Comparison of ENCODE assay signal across 18 cellular contexts in the genomic region with DNA sequence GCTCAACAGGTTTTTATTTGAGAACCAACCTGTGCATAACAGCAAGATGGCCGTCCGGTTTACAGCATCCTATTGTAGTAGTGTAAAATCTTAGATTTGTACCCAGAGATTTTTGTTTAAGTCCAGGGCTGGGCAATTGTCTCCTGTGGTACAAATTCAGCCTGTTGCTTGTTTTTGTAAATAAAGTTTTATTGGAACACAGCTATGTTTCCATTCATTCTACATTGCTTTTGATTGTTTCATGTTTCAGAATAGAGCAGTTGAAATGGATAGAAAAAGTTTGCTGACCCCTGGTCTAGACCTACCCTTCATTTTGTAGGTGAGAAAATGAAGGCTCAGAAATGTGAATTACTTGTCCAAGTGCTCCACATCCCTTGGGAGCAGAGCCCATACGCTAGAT. TPM values are rescaled to one million over a fixed set of nuclear protein-coding genes. Genes with fewer than 3 reads are reported as not detected.
A peak's percentile ranks its signal among the peaks of the same experiment; 100 is the strongest.
DNase-seq lines count a peak whose midpoint lies in the region; ATAC-seq and TF ChIP-seq lines count a peak whose summit lies in the region.
"Had no signal": no experiment of that assay in that cellular context is flagged by ENCODE, and none has a peak within 500 bp of the region (broad histone marks: within the 10 kb centered on the region; RNA-seq: fewer than 3 reads in every experiment).

No MANE protein-coding gene starts in this region.

- TF ChIP-seq CTCF in mammary epithelial cell (conservative IDR thresholded peaks at IDR 0.05 in 1 of 2, IDR thresholded peaks at IDR 0.05 in 1 of 2; ENCODE audit: extremely low read depth in 1 of 2, insufficient read depth in 1 of 2, low read depth in 1 of 2, low read length in 2 of 2) (no peak), coronary artery (IDR thresholded peaks at IDR 0.05) (no peak)

- H3K27ac ChIP-seq in mammary epithelial cell (ENCODE audit: insufficient read depth, low read depth, low read length), result no peak overlapping the region
- H3K27ac ChIP-seq in mucosa of rectum (ENCODE audit: low read depth in 2 of 2, low read length in 2 of 2), result peak overlapping the region; percentile 83 to 89
- no peak overlapping the region for H3K27ac ChIP-seq in coronary artery
- H3K27ac ChIP-seq: C4-2B had no signal

- H3K4me2 ChIP-seq in mammary epithelial cell (ENCODE audit: insufficient read depth, low read depth, low read length), result peak overlapping the region; percentile 66

- POLR2A ChIA-PET in activated CD4-positive, alpha-beta T cell treated with anti-CD3 and anti-CD28 coated beads for 36 hours (lab: Charles Lee), result no interaction called here

- ATAC-seq in activated CD4-positive, alpha-beta T cell treated with anti-CD3 and anti-CD28 coated beads for 36 hours, result no peak
- ATAC-seq in activated CD4-positive, CD25-positive, alpha-beta regulatory T cell treated with anti-CD3 and anti-CD28 coated beads, Interleukin-2, amount 50 U/mL, for 24 hours, result no peak
- ATAC-seq: activated CD8-positive, alpha-beta T cell treated with anti-CD3 and anti-CD28 coated beads, Interleukin-2, amount 10 ng/mL, durations not matched to agents 7 days and 5 days; natural killer cell had no signal

- dilution Hi-C loops in mammary epithelial cell (cut with HindIII; ENCODE audit: low sequenced_read_pairs), result loop anchor here (5.0 kb wide), 1 partner anchor 55 kb away; no protein-coding TSS in a partner anchor

- WGBS in mammary epithelial cell (ENCODE audit: low coverage, missing lambda C conversion rate), result 95% methylated on average over 3 of the region's 3 CpGs

- peak overlapping the region; percentile 4 for H3K27ac Mint-ChIP-seq in activated CD4-positive, alpha-beta T cell treated with anti-CD3 and anti-CD28 coated beads, Interleukin-2, amount 10 ng/mL, durations not matched to agents 24 days and 14 days
- H3K27ac Mint-ChIP-seq in activated CD4-positive, alpha-beta T cell treated with anti-CD3 and anti-CD28 coated beads for 36 hours, result no peak overlapping the region
- H3K27ac Mint-ChIP-seq: activated CD8-positive, alpha-beta T cell treated with anti-CD3 and anti-CD28 coated beads, Interleukin-2, amount 10 ng/mL, durations not matched to agents 7 days and 5 days; immature natural killer cell; natural killer cell; T-helper 1 cell treated with Interleukin-12 subunit alpha and Interleukin-12 subunit beta and Interleukin-4 antibody, amounts not matched to agents 30 μg/mL and 1 μg/mL, for 36 hours had no signal

- no peak overlapping the region for H2AFZ ChIP-seq in mammary epithelial cell (ENCODE audit: low read depth, low read length)

- H3K4me3 Mint-ChIP-seq in activated CD4-positive, alpha-beta T cell treated with anti-CD3 and anti-CD28 coated beads, Interleukin-2, amount 10 ng/mL, durations not matched to agents 24 days and 14 days, result no peak overlapping the region
- H3K4me3 Mint-ChIP-seq in activated CD4-positive, alpha-beta T cell treated with anti-CD3 and anti-CD28 coated beads for 36 hours, result no peak overlapping the region
- H3K4me3 Mint-ChIP-seq: activated CD8-positive, alpha-beta T cell treated with anti-CD3 and anti-CD28 coated beads, Interleukin-2, amount 10 ng/mL, durations not matched to agents 7 days and 5 days; immature natural killer cell; natural killer cell; T-helper 1 cell treated with Interleukin-12 subunit alpha and Interleukin-12 subunit beta and Interleukin-4 antibody, amounts not matched to agents 30 μg/mL and 1 μg/mL, for 36 hours had no signal

- CTCF ChIA-PET in activated CD4-positive, alpha-beta T cell treated with anti-CD3 and anti-CD28 coated beads for 36 hours (lab: Charles Lee), result interaction anchor here (0.6 to 1.4 kb wide), 4 partner anchors 9 to 66 kb away, joined by 3 to 4 read pairs (median 3); no protein-coding TSS in a partner anchor
- CTCF ChIA-PET in mammary epithelial cell (lab: Charles Lee; ENCODE audit: low non-redundant PET), result no interaction called here

- no peaks in the 10 kb centered on the region for H3K9me3 ChIP-seq in mammary epithelial cell (replicated peaks; ENCODE audit: insufficient read depth, low read length)
- no peaks in the 10 kb centered on the region for H3K9me3 ChIP-seq in mucosa of rectum (ENCODE audit: control insufficient read depth in 2 of 2, low read length in 2 of 2)

- H3K4me3 ChIP-seq in mammary epithelial cell (replicated peaks in 1 of 3; ENCODE audit: insufficient read depth in 1 of 3, low read depth in 2 of 3, low read length in 3 of 3) (no peak overlapping the region), mucosa of rectum (ENCODE audit: low read length in 2 of 2) (peak overlapping the region in 1 of 2 donors; percentile 6), coronary artery (no peak overlapping the region)
- H3K4me3 ChIP-seq: lung had no signal

- H3K4me1 ChIP-seq in mammary epithelial cell (ENCODE audit: insufficient read depth, low read length) (peaks cover 36% of the 10 kb centered on the region), mucosa of rectum (ENCODE audit: control insufficient read depth in 2 of 2, insufficient read depth in 2 of 2, low read length in 2 of 2) (peaks cover 23 to 43% of the 10 kb centered on the region in 2 donors)

- H3K36me3 ChIP-seq in mammary epithelial cell (ENCODE audit: insufficient read depth, low read length), result no peaks in the 10 kb centered on the region
- H3K36me3 ChIP-seq in mucosa of rectum (ENCODE audit: control insufficient read depth in 2 of 2, insufficient read depth in 2 of 2, low read length in 2 of 2), result peaks cover 0 to 5% of the 10 kb centered on the region in 2 donors

- no TSS peak for BruUV-seq in mammary epithelial cell (replicated peaks; lab: Mats Ljungman, UMichigan)

- in situ Hi-C loops in mammary epithelial cell (cut with MboI; ENCODE audit: low sequenced_read_pairs in 2 of 2), result no loop called here

- H3K36me3 Mint-ChIP-seq in activated CD4-positive, alpha-beta T cell treated with anti-CD3 and anti-CD28 coated beads, Interleukin-2, amount 10 ng/mL, durations not matched to agents 24 days and 14 days (ENCODE audit: low read depth), result no peaks in the 10 kb centered on the region
- H3K36me3 Mint-ChIP-seq in activated CD4-positive, alpha-beta T cell treated with anti-CD3 and anti-CD28 coated beads for 36 hours (ENCODE audit: low read depth), result no peaks in the 10 kb centered on the region
- H3K36me3 Mint-ChIP-seq: immature natural killer cell, natural killer cell had no signal

- intact Hi-C loops in activated CD4-positive, alpha-beta T cell treated with anti-CD3 and anti-CD28 coated beads, Interleukin-2, amount 10 ng/mL, durations not matched to agents 24 days and 14 days (cut with micrococcal nuclease), result no loop called here
- intact Hi-C loops in activated CD4-positive, alpha-beta T cell treated with anti-CD3 and anti-CD28 coated beads for 36 hours (cut with DNase I, micrococcal nuclease), result no loop called here
- intact Hi-C loops in mammary epithelial cell (cut with micrococcal nuclease), result no loop called here

- H3K79me2 ChIP-seq in mammary epithelial cell (ENCODE audit: insufficient read depth, low read length), result no peaks in the 10 kb centered on the region

- DNase-seq in activated CD4-positive, alpha-beta T cell treated with anti-CD3 and anti-CD28 coated beads, Interleukin-2, amount 10 ng/mL, durations not matched to agents 24 days and 14 days, result no peak
- no peak for DNase-seq in activated CD4-positive, alpha-beta T cell treated with anti-CD3 and anti-CD28 coated beads for 36 hours
- DNase-seq in mammary epithelial cell, result no peak
- no peak for DNase-seq in coronary artery (ENCODE audit: low spot score)
- DNase-seq in NCI-H1436 (lab: John Stamatoyannopoulos, UW), result no peak
- DNase-seq in UCSD-AML1 (lab: John Stamatoyannopoulos, UW; ENCODE audit: unreplicated experiment), result no peak
- DNase-seq: activated CD8-positive, alpha-beta T cell treated with anti-CD3 and anti-CD28 coated beads, Interleukin-2, amount 10 ng/mL, durations not matched to agents 7 days and 5 days; DMS79 treated with DMSO at 0.1 percent for 48 hours; immature natural killer cell; MV-4-11; natural killer cell; NCI-H510A; stimulated activated CD4-positive, alpha-beta T cell treated with anti-CD3 and anti-CD28 coated beads, Interleukin-4, amount 100 ng/mL, for 4 hours had no signal

- H4K20me1 ChIP-seq in mammary epithelial cell (ENCODE audit: insufficient read depth, low read length), result no peaks in the 10 kb centered on the region

- peaks cover 12% of the 10 kb centered on the region for H3K27me3 Mint-ChIP-seq in activated CD4-positive, alpha-beta T cell treated with anti-CD3 and anti-CD28 coated beads, Interleukin-2, amount 10 ng/mL, durations not matched to agents 24 days and 14 days
- H3K27me3 Mint-ChIP-seq in activated CD4-positive, alpha-beta T cell treated with anti-CD3 and anti-CD28 coated beads for 36 hours, result peaks cover 10% of the 10 kb centered on the region

- no peaks in the 10 kb centered on the region for H3K27me3 ChIP-seq in mammary epithelial cell (ENCODE audit: insufficient read depth, low read length)
- H3K27me3 ChIP-seq in mucosa of rectum (ENCODE audit: control insufficient read depth in 2 of 2, insufficient read depth in 2 of 2, low read length in 2 of 2), result no peaks in the 10 kb centered on the region

- H3K4me1 Mint-ChIP-seq in activated CD4-positive, alpha-beta T cell treated with anti-CD3 and anti-CD28 coated beads, Interleukin-2, amount 10 ng/mL, durations not matched to agents 24 days and 14 days, result peaks cover 6% of the 10 kb centered on the region
- H3K4me1 Mint-ChIP-seq in activated CD4-positive, alpha-beta T cell treated with anti-CD3 and anti-CD28 coated beads for 36 hours, result no peaks in the 10 kb centered on the region
- H3K4me1 Mint-ChIP-seq: immature natural killer cell, natural killer cell had no signal

- H3K9me3 Mint-ChIP-seq in activated CD4-positive, alpha-beta T cell treated with anti-CD3 and anti-CD28 coated beads, Interleukin-2, amount 10 ng/mL, durations not matched to agents 24 days and 14 days, result no peaks in the 10 kb centered on the region
- H3K9me3 Mint-ChIP-seq in activated CD4-positive, alpha-beta T cell treated with anti-CD3 and anti-CD28 coated beads for 36 hours (ENCODE audit: low read depth), result no peaks in the 10 kb centered on the region
- H3K9me3 Mint-ChIP-seq: natural killer cell; T-helper 1 cell treated with Interleukin-12 subunit alpha and Interleukin-12 subunit beta and Interleukin-4 antibody, amounts not matched to agents 30 μg/mL and 1 μg/mL, for 36 hours had no signal

- no peak overlapping the region for H3K9ac ChIP-seq in mammary epithelial cell (ENCODE audit: insufficient read depth, low read length)
- H3K9ac ChIP-seq in mucosa of rectum (ENCODE audit: low read depth in 1 of 2, low read length in 2 of 2), result peak overlapping the region in 1 of 2 donors; percentile 37

RNA-seq across cellular contexts. Expression of gene SMPDL3A, which starts 8.5 kb away (rescaled TPM):
- 0.28 and 0.42 TPM in 2 replicates for total RNA-seq in activated CD4-positive, alpha-beta T cell treated with anti-CD3 and anti-CD28 coated beads, Interleukin-2, amount 10 ng/mL, durations not matched to agents 24 days and 14 days
- not detected for total RNA-seq in activated CD4-positive, alpha-beta T cell treated with anti-CD3 and anti-CD28 coated beads for 36 hours
- total RNA-seq in mammary epithelial cell, result 1 to 10 TPM; 4.5 to 7.3 TPM
- polyA plus RNA-seq in mammary epithelial cell, result 4.8 TPM
- polyA minus RNA-seq in mammary epithelial cell, result 0.78 TPM
- total RNA-seq: activated CD8-positive, alpha-beta T cell treated with anti-CD3 and anti-CD28 coated beads, Interleukin-2, amount 10 ng/mL, durations not matched to agents 7 days and 5 days had no signal

RNA-seq across cellular contexts. Expression of gene FABP7, which starts 18.0 kb away (rescaled TPM):
- total RNA-seq in activated CD4-positive, alpha-beta T cell treated with anti-CD3 and anti-CD28 coated beads, Interleukin-2, amount 10 ng/mL, durations not matched to agents 24 days and 14 days, result not detected in 2 replicates
- total RNA-seq in activated CD4-positive, alpha-beta T cell treated with anti-CD3 and anti-CD28 coated beads for 36 hours, result not detected
- total RNA-seq in mammary epithelial cell, result not detected
- polyA plus RNA-seq in mammary epithelial cell, result not detected
- polyA minus RNA-seq in mammary epithelial cell, result not detected
- total RNA-seq: activated CD8-positive, alpha-beta T cell treated with anti-CD3 and anti-CD28 coated beads, Interleukin-2, amount 10 ng/mL, durations not matched to agents 7 days and 5 days; natural killer cell had no signal
- polyA plus RNA-seq: immature natural killer cell had no signal

Comparison
In these comparisons a context has a peak if more than half of its experiments do, and no peak if none do; other contexts are left out.
1. H3K27ac ChIP-seq: peak in mucosa of rectum (2 of 2); none in mammary epithelial cell (single experiment) and coronary artery (0 of 2).